In the genomic region with DNA sequence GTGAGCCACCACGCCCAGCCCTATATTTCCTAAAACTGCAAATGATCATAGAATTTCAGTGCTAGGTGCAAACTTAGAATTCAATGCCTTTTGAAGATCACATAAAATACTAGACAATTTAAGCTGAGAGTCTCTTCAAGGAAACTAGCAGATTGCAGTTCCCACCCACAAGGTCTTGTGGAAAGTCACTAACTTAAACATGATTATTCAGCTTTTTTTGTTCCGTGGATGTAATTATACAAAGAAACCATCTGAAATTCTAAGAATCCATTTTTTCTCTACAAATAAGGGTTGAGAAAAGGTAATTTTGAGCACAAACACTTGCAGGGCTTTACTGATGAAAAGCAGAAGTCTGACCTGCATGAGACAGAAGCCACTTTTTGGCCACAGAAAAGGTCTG, we compare ENCODE assay signal across 2 cellular contexts.
TF ChIP-seq lines count a peak whose summit lies in the region.

No MANE protein-coding gene starts in this region.

TF ChIP-seq in A549, 52 proteins besides CTCF, POLR2A, EP300 and RAD21:
- TF ChIP-seq MAFK (IDR thresholded peaks at IDR 0.05; ENCODE audit: partially characterized antibody) (peak; percentile 42), EHF (CRISPR knock-in tag; IDR thresholded peaks at IDR 0.05) (no peak)

TF ChIP-seq in IMR-90, 13 proteins besides CTCF, POLR2A, EP300 and RAD21:
- TF ChIP-seq USF2 (IDR thresholded peaks at IDR 0.05; ENCODE audit: low read depth, low read length) (no peak), NFE2L2 (IDR thresholded peaks at IDR 0.05; ENCODE audit: low read depth, low read length) (no peak), MAZ (IDR thresholded peaks at IDR 0.05; ENCODE audit: borderline replicate concordance, low read depth, low read length) (no peak), MXI1 (IDR thresholded peaks at IDR 0.05; ENCODE audit: borderline replicate concordance, low read depth, low read length) (no peak)
